Comparison of ENCODE assay signal across 35 cellular contexts in the genomic region with DNA sequence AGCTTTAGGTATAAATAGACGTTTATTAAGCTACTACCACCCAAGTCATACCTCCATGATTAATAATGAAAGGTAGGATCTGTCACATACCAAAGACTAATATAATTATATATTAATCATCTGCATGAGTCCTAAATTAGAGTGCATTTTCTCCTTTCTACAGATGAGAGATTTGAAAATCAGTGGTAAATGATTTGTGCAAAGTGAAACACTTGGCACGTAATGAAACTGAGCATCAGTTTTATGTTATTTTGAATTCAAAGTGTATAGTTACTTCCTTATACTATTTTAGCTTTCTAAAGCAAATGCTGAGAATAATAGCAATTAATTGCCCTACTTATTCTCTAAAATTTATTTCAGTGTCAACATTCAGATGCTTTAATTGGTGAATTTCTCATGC.
DNase-seq lines count a peak whose midpoint lies in the region; ATAC-seq, FAIRE-seq and TF ChIP-seq lines count a peak whose summit lies in the region.
"Had no signal": no experiment of that assay in that cellular context is flagged by ENCODE, and none has a peak within 500 bp of the region (broad histone marks: within the 10 kb centered on the region; RNA-seq: fewer than 3 reads in every experiment).

No MANE protein-coding gene starts in this region.

- no TSS peak for BruUV-seq in GM12878 (replicated peaks; lab: Mats Ljungman, UMichigan)

- POLR2A ChIA-PET in GM12878 (lab: Charles Lee), result no interaction called here

- H3K79me2 ChIP-seq in OCI-LY3 (ENCODE audit: low read length), result no peaks in the 10 kb centered on the region
- no peaks in the 10 kb centered on the region for H3K79me2 ChIP-seq in GM12878 (ENCODE audit: control insufficient read depth, insufficient read depth, low read length)

- no peaks in the 10 kb centered on the region for H3K4me1 Mint-ChIP-seq in activated T-cell treated with anti-CD3 and anti-CD28 coated beads, Interleukin-2, amount 50 U/mL, for 72 hours (ENCODE audit: low read depth)
- H3K4me1 Mint-ChIP-seq: B cell; CD14-positive monocyte; CD4-positive, alpha-beta memory T cell; CD4-positive, CD25-positive, alpha-beta regulatory T cell; CD8-positive, alpha-beta memory T cell had no signal

- H3K9me3 ChIP-seq in OCI-LY3 (ENCODE audit: insufficient read depth, low read length), result no peaks in the 10 kb centered on the region
- no peaks in the 10 kb centered on the region for H3K9me3 ChIP-seq in GM12878 (replicated peaks; ENCODE audit: control insufficient read depth, insufficient read depth, low read length)
- H3K9me3 ChIP-seq: BE2C; BLaER1; BLaER1 treated with 17β-estradiol and CSF1 and Interleukin-3, amounts not matched to agents 10 nM and 100 nM; Caco-2 had no signal

- no peak overlapping the region for H3K27ac ChIP-seq in OCI-LY3 (ENCODE audit: low read length)
- no peak overlapping the region for H3K27ac ChIP-seq in GM12878 (ENCODE audit: control insufficient read depth, insufficient read depth)
- H3K27ac ChIP-seq: 22Rv1; A549; BLaER1; BLaER1 treated with 17β-estradiol and CSF1 and Interleukin-3, amounts not matched to agents 10 nM and 100 nM; C4-2B had no signal

- H2AFZ ChIP-seq in OCI-LY3 (ENCODE audit: low read depth, low read length), result no peak overlapping the region
- H2AFZ ChIP-seq in GM12878 (ENCODE audit: control insufficient read depth, low read depth, low read length), result no peak overlapping the region

- peak overlapping the region; percentile 37 for H3K4me2 ChIP-seq in OCI-LY3 (ENCODE audit: low read length)
- no peak overlapping the region for H3K4me2 ChIP-seq in GM12878 (ENCODE audit: control insufficient read depth, insufficient read depth)
- H3K4me2 ChIP-seq: A549; BLaER1; BLaER1 treated with 17β-estradiol and CSF1 and Interleukin-3, amounts not matched to agents 10 nM and 100 nM had no signal

- WGBS in GM12878 (ENCODE audit: insufficient coverage, insufficient replicate concordance, low lambda C conversion rate, missing lambda C conversion rate), result 0% methylated on average over 2 of the region's 2 CpGs

- DNase-seq in GM12878 (ENCODE audit: low read depth, low spot score), result no peak
- DNase-seq in activated T-cell treated with anti-CD3 and anti-CD28 coated beads, Interleukin-2, amount 50 U/mL, for 72 hours, result no peak
- DNase-seq: 8988T; ACHN; AML-193; BE2C; C1 segment of cervical spinal cord; Caco-2; Calu3; CD4-positive, alpha-beta memory T cell; CD4-positive, alpha-beta T cell; CD4-positive, CD25-positive, alpha-beta regulatory T cell; CD8-positive, alpha-beta memory T cell; CD8-positive, alpha-beta T cell; COR-L47; DMS 273 treated with DMSO at 0.1 percent for 48 hours; DMS153; DMS53; DMS79; DMS79 treated with DMSO at 0.1 percent for 48 hours; DND-41; EL had no signal

- FAIRE-seq in GM12878 (lab: Jason Lieb, UNC), result no peak
- FAIRE-seq: A204.1, A549, D721Med had no signal

- H3K4me3 Mint-ChIP-seq in activated T-cell treated with anti-CD3 and anti-CD28 coated beads, Interleukin-2, amount 50 U/mL, for 72 hours, result no peak overlapping the region
- H3K4me3 Mint-ChIP-seq: B cell; CD14-positive monocyte; CD4-positive, alpha-beta memory T cell; CD4-positive, alpha-beta T cell; CD4-positive, CD25-positive, alpha-beta regulatory T cell; CD8-positive, alpha-beta memory T cell; CD8-positive, alpha-beta T cell had no signal

- CTCF ChIA-PET in GM12878 (lab: Yijun Ruan, JAX), result no interaction called here

- H3K27ac Mint-ChIP-seq in activated T-cell treated with anti-CD3 and anti-CD28 coated beads, Interleukin-2, amount 50 U/mL, for 72 hours, result no peak overlapping the region
- H3K27ac Mint-ChIP-seq: B cell; CD14-positive monocyte; CD4-positive, alpha-beta memory T cell; CD4-positive, alpha-beta T cell; CD4-positive, CD25-positive, alpha-beta regulatory T cell; CD8-positive, alpha-beta memory T cell; CD8-positive, alpha-beta T cell had no signal

- H3K9ac ChIP-seq in OCI-LY3 (ENCODE audit: low read length), result no peak overlapping the region
- H3K9ac ChIP-seq in GM12878 (ENCODE audit: control insufficient read depth, insufficient read depth, low read length), result no peak overlapping the region
- H3K9ac ChIP-seq: BLaER1; BLaER1 treated with 17β-estradiol and CSF1 and Interleukin-3, amounts not matched to agents 10 nM and 100 nM had no signal

- in situ Hi-C loops in GM12878 (cut with MboI), result no loop called here

- H4K20me1 ChIP-seq in OCI-LY3 (ENCODE audit: insufficient read depth, low read length), result no peaks in the 10 kb centered on the region
- no peaks in the 10 kb centered on the region for H4K20me1 ChIP-seq in GM12878 (ENCODE audit: control insufficient read depth, insufficient read depth)
- H4K20me1 ChIP-seq: BLaER1; BLaER1 treated with 17β-estradiol and CSF1 and Interleukin-3, amounts not matched to agents 10 nM and 100 nM had no signal

- no peak for TF ChIP-seq RAD21 in GM12878 (IDR thresholded peaks at IDR 0.05; ENCODE audit: insufficient read depth, low read depth, low read length)

- H3K9me3 Mint-ChIP-seq in activated T-cell treated with anti-CD3 and anti-CD28 coated beads, Interleukin-2, amount 50 U/mL, for 72 hours, result peaks cover 0 to 5% of the 10 kb centered on the region in 2 donors

- TF ChIP-seq POLR2A in GM12878 (IDR thresholded peaks at IDR 0.05; ENCODE audit: low read depth, low read length), result no peak

- no peak overlapping the region for H3K4me3 ChIP-seq in OCI-LY3 (ENCODE audit: low read length)
- H3K4me3 ChIP-seq in GM12878, result no peak overlapping the region
- H3K4me3 ChIP-seq: A549; BLaER1; BLaER1 treated with 17β-estradiol and CSF1 and Interleukin-3, amounts not matched to agents 10 nM and 100 nM had no signal

- H3K36me3 ChIP-seq in OCI-LY3 (replicated peaks; ENCODE audit: low read depth, low read length) (no peaks in the 10 kb centered on the region), GM12878 (ENCODE audit: control insufficient read depth in 2 of 2, insufficient read depth in 2 of 2, low read length in 1 of 2) (no peaks in the 10 kb centered on the region)
- H3K36me3 ChIP-seq: BE2C; BLaER1; BLaER1 treated with 17β-estradiol and CSF1 and Interleukin-3, amounts not matched to agents 10 nM and 100 nM had no signal

- intact Hi-C loops in GM12878 (cut with micrococcal nuclease; ENCODE audit: unreplicated experiment), result no loop called here

- RAD21 ChIA-PET in GM12878 (lab: Charles Lee; ENCODE audit: unreplicated experiment), result no interaction called here

- TF ChIP-seq EP300 in GM12878 (IDR thresholded peaks at IDR 0.05; ENCODE audit: borderline replicate concordance in 1 of 2, control insufficient read depth in 1 of 2, low read depth in 2 of 2, low read length in 2 of 2), result no peak

- H3K4me1 ChIP-seq in OCI-LY3 (ENCODE audit: low read length) (peaks cover 15% of the 10 kb centered on the region), GM12878 (ENCODE audit: control insufficient read depth, insufficient read depth, low read length) (no peaks in the 10 kb centered on the region)
- H3K4me1 ChIP-seq: A549; BE2C; BLaER1; BLaER1 treated with 17β-estradiol and CSF1 and Interleukin-3, amounts not matched to agents 10 nM and 100 nM; Caco-2 had no signal

- no peaks in the 10 kb centered on the region for H3K27me3 Mint-ChIP-seq in activated T-cell treated with anti-CD3 and anti-CD28 coated beads, Interleukin-2, amount 50 U/mL, for 72 hours (ENCODE audit: low read depth)
- H3K27me3 Mint-ChIP-seq: B cell; CD4-positive, alpha-beta memory T cell; CD4-positive, alpha-beta T cell; CD4-positive, CD25-positive, alpha-beta regulatory T cell; CD8-positive, alpha-beta memory T cell had no signal

- peak; percentile 61 for ATAC-seq in GM18508 (IDR thresholded peaks at IDR 0.05; ENCODE audit: insufficient read depth, unreplicated experiment)
- ATAC-seq in GM12878, result peak; percentile 58
- ATAC-seq in activated T-cell treated with anti-CD3 and anti-CD28 coated beads, Interleukin-2, amount 50 U/mL, for 72 hours (replicated peaks in 1 of 2), result no peak
- no peak for ATAC-seq in GM19035 (IDR thresholded peaks at IDR 0.05; ENCODE audit: unreplicated experiment)
- no peak for ATAC-seq in GM18870 (IDR thresholded peaks at IDR 0.05; ENCODE audit: unreplicated experiment)
- ATAC-seq: A549; CD8-positive, alpha-beta T cell had no signal

- SMC1A ChIA-PET in GM12878 (lab: Charles Lee; ENCODE audit: uncharacterized antibody, unreplicated experiment), result interaction anchor here (1.1 kb wide), 1 partner anchor 20 kb away, joined by 3 read pairs; no protein-coding TSS in a partner anchor

- no peaks in the 10 kb centered on the region for H3K36me3 Mint-ChIP-seq in activated T-cell treated with anti-CD3 and anti-CD28 coated beads, Interleukin-2, amount 50 U/mL, for 72 hours (ENCODE audit: insufficient read depth in 2 of 2)
- H3K36me3 Mint-ChIP-seq: CD14-positive monocyte; CD4-positive, alpha-beta memory T cell; CD4-positive, CD25-positive, alpha-beta regulatory T cell; CD8-positive, alpha-beta memory T cell; CD8-positive, alpha-beta T cell had no signal

- TF ChIP-seq CTCF in OCI-LY3 (IDR thresholded peaks at IDR 0.05; ENCODE audit: low read depth, low read length), result no peak
- no peak for TF ChIP-seq CTCF in GM12878 (IDR thresholded peaks at IDR 0.05 in 2 of 3, conservative IDR thresholded peaks at IDR 0.05 in 1 of 3; ENCODE audit: control insufficient read depth in 2 of 3, extremely low read depth in 1 of 3, insufficient read depth in 1 of 3, low read depth in 3 of 3, low read length in 3 of 3)

- H3K27me3 ChIP-seq in OCI-LY3 (ENCODE audit: low read depth, low read length) (no peaks in the 10 kb centered on the region), GM12878 (replicated peaks in 1 of 2; ENCODE audit: control insufficient read depth in 2 of 2, insufficient read depth in 2 of 2, low read length in 1 of 2) (no peaks in the 10 kb centered on the region)
- H3K27me3 ChIP-seq: BE2C; BLaER1; BLaER1 treated with 17β-estradiol and CSF1 and Interleukin-3, amounts not matched to agents 10 nM and 100 nM had no signal

TF ChIP-seq in GM12878, 131 proteins besides CTCF, POLR2A, EP300 and RAD21 (continues in another document):
- TF ChIP-seq MEF2B (IDR thresholded peaks at IDR 0.05; ENCODE audit: partially characterized antibody, poor library complexity, severe bottlenecking) (peak; percentile 32), CBX3 (IDR thresholded peaks at IDR 0.05; ENCODE audit: borderline replicate concordance, low read depth) (no peak), MTA2 (IDR thresholded peaks at IDR 0.05; ENCODE audit: low read depth) (peak; percentile 62), IKZF1 (conservative IDR thresholded peaks at IDR 0.05) (no peak)

Comparison
In these comparisons a context has a peak if more than half of its experiments do, and no peak if none do; other contexts are left out.
1. ATAC-seq: peak in GM18508 (single experiment) and GM12878 (single experiment); none in activated T-cell treated with anti-CD3 and anti-CD28 coated beads, Interleukin-2, amount 50 U/mL, for 72 hours (0 of 2), GM19035 (single experiment) and GM18870 (single experiment).